ENCODE assay signal across 6 cellular contexts in genomic region chr11:62592216-62592815, GRCh38. TPM values are rescaled to one million over a fixed set of nuclear protein-coding genes. Genes with fewer than 3 reads are reported as not detected.
DNase-seq lines count a peak whose midpoint lies in the region; ATAC-seq and TF ChIP-seq lines count a peak whose summit lies in the region.

No MANE protein-coding gene starts in this region.

- intact Hi-C loops in Right ventricle myocardium superior (cut with DNase I) (no loop called here), testis (cut with DNase I; ENCODE audit: low total_unique reads) (no loop called here)

- H3K4me2 ChIP-seq in OCI-LY3 (ENCODE audit: low read length): peak overlapping the region; percentile 92

- peaks cover 36% of the 10 kb centered on the region for H3K79me2 ChIP-seq in OCI-LY3 (ENCODE audit: low read length)

- H3K27ac ChIP-seq in OCI-LY3 (ENCODE audit: low read length) (peak overlapping the region; percentile 69), testis (peak overlapping the region; percentile 87 to 92)

- H3K9me3 ChIP-seq in OCI-LY3 (ENCODE audit: insufficient read depth, low read length): no peaks in the 10 kb centered on the region
- no peaks in the 10 kb centered on the region for H3K9me3 ChIP-seq in testis

- H4K20me1 ChIP-seq in OCI-LY3 (ENCODE audit: insufficient read depth, low read length): no peaks in the 10 kb centered on the region

- H3K27me3 ChIP-seq in OCI-LY3 (ENCODE audit: low read depth, low read length): no peaks in the 10 kb centered on the region
- no peaks in the 10 kb centered on the region for H3K27me3 ChIP-seq in testis

- H3K4me3 ChIP-seq in AG10803 (ENCODE audit: low read length) (peak overlapping the region; percentile 69), OCI-LY3 (ENCODE audit: low read length) (peak overlapping the region; percentile 79), testis (peak overlapping the region; percentile 75 to 89)

- WGBS in testis, 2 donors: 4 to 8% methylated on average over 10 to 11 of the region's 11 CpGs

- TF ChIP-seq CTCF in AG10803 (conservative IDR thresholded peaks at IDR 0.05; ENCODE audit: low read length): no peak
- no peak for TF ChIP-seq CTCF in OCI-LY3 (IDR thresholded peaks at IDR 0.05; ENCODE audit: low read depth, low read length)
- TF ChIP-seq CTCF in testis (IDR thresholded peaks at IDR 0.05): no peak

- H2AFZ ChIP-seq in OCI-LY3 (ENCODE audit: low read depth, low read length): no peak overlapping the region

- H3K36me3 ChIP-seq in OCI-LY3 (replicated peaks; ENCODE audit: low read depth, low read length) (peaks cover 50% of the 10 kb centered on the region), testis (ENCODE audit: low read depth, missing control alignments) (no peaks in the 10 kb centered on the region)

- ATAC-seq in Right ventricle myocardium superior (ENCODE audit: poor library complexity) (peak; percentile 16), HG02798 (IDR thresholded peaks at IDR 0.05; ENCODE audit: poor library complexity, unreplicated experiment) (no peak)

- H3K4me1 ChIP-seq in OCI-LY3 (ENCODE audit: low read length) (peaks cover 23% of the 10 kb centered on the region), testis (peaks cover 21% of the 10 kb centered on the region)

- TF ChIP-seq POLR2A in testis (IDR thresholded peaks at IDR 0.05): no peak

- peak overlapping the region; percentile 65 for H3K9ac ChIP-seq in OCI-LY3 (ENCODE audit: low read length)

- no peak for DNase-seq in AG10803 (ENCODE audit: low read depth)
- no peak for DNase-seq in Right ventricle myocardium superior
- DNase-seq in testis: peak; percentile 33
- no peak for DNase-seq in NCI-H2081 treated with DMSO at 0.1 percent for 48 hours (lab: John Stamatoyannopoulos, UW)

RNA-seq across cellular contexts. Expression of gene TUT1, which starts 1.0 kb away (rescaled TPM):
- total RNA-seq in Right ventricle myocardium superior (14.7 TPM), testis (10 to 100 TPM; 24.3 to 30.0 TPM)
- 25.0 TPM for polyA plus RNA-seq in testis (ENCODE audit: insufficient read depth, low read depth, low replicate concordance)

RNA-seq across cellular contexts. Expression of gene MTA2, which starts 9.3 kb away (rescaled TPM):
- total RNA-seq in Right ventricle myocardium superior: 28.2 TPM
- total RNA-seq in testis: 100 to 1,000 TPM in 1 of 2 donors, 10 to 100 TPM in 1; 97.2 to 115 TPM
- 87.6 TPM for polyA plus RNA-seq in testis (ENCODE audit: insufficient read depth, low read depth, low replicate concordance)

RNA-seq across cellular contexts. Expression of gene EEF1G, which starts 18.6 kb away (rescaled TPM):
- total RNA-seq in Right ventricle myocardium superior (794 TPM), testis (100 to 1,000 TPM; 607 to 868 TPM)
- 1,165 TPM for polyA plus RNA-seq in testis (ENCODE audit: insufficient read depth, low read depth, low replicate concordance)

RNA-seq across cellular contexts. Expression of gene EML3, which starts 20.3 kb away (rescaled TPM):
- total RNA-seq in Right ventricle myocardium superior (13.1 TPM), testis (10 to 100 TPM; 39.3 to 57.8 TPM)
- 29.3 TPM for polyA plus RNA-seq in testis (ENCODE audit: insufficient read depth, low read depth, low replicate concordance)

RNA-seq across cellular contexts. Expression of gene ROM1, which starts 20.7 kb away (rescaled TPM):
- 1.5 TPM for total RNA-seq in Right ventricle myocardium superior
- total RNA-seq in testis: 1 to 10 TPM; 6.1 to 9.7 TPM
- polyA plus RNA-seq in testis (ENCODE audit: insufficient read depth, low read depth, low replicate concordance): 9.0 TPM
